In the genomic region with DNA sequence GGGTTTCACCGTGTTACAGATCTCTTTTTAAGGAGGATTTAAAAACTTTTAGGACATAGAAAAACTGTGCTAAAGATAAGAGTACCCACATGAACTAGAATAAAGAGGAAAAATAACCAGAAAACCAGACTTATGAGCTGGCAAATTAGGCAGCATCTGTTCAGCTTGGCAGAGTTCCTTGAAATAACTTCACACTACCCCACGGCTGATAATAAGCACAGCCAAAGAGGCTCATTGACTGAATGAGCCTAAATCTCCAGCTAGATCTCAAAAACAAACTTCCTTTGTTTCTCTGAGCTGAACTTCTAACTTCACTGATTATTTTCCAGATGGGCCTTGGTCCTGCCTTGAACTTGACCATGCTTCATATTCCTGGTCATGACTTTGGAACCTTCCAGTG, we compare ENCODE assay signal across 22 cellular contexts. TPM values are rescaled to one million over a fixed set of nuclear protein-coding genes. Genes with fewer than 3 reads are reported as not detected.
A peak's percentile ranks its signal among the peaks of the same experiment; 100 is the strongest.
DNase-seq lines count a peak whose midpoint lies in the region; ATAC-seq and TF ChIP-seq lines count a peak whose summit lies in the region.
"Had no signal": no experiment of that assay in that cellular context is flagged by ENCODE, and none has a peak within 500 bp of the region (broad histone marks: within the 10 kb centered on the region; RNA-seq: fewer than 3 reads in every experiment).

No MANE protein-coding gene starts in this region.

- POLR2A ChIA-PET in PC-3 (lab: Charles Lee; ENCODE audit: unreplicated experiment) = no interaction called here

- H3K9me3 ChIP-seq in SJCRH30 (replicated peaks) (no peaks in the 10 kb centered on the region), PC-3 (ENCODE audit: low read length) (no peaks in the 10 kb centered on the region)
- H3K9me3 ChIP-seq: HAP-1, thoracic aorta had no signal

- H3K4me1 ChIP-seq in SJCRH30 (peaks cover 18% of the 10 kb centered on the region), PC-3 (ENCODE audit: insufficient read depth, low read length) (no peaks in the 10 kb centered on the region)
- H3K4me1 ChIP-seq: HAP-1 had no signal

- peak; percentile 63 for DNase-seq in Ammon's horn (ENCODE audit: low spot score)
- DNase-seq in G401 (ENCODE audit: low spot score) = peak; percentile 41
- peak; percentile 19 to 59 for DNase-seq in SJCRH30
- peak; percentile 48 for DNase-seq in fibroblast of the aortic adventitia (ENCODE audit: low read depth)
- DNase-seq in SIG-M5 (lab: John Stamatoyannopoulos, UW) = no peak
- no peak for DNase-seq in EL
- DNase-seq in PC-3 = no peak
- DNase-seq: activated CD4-positive, alpha-beta memory T cell treated with anti-CD3 and anti-CD28 coated beads for 36 hours; activated CD4-positive, CD25-positive, alpha-beta regulatory T cell; activated effector memory CD4-positive, alpha-beta T cell treated with anti-CD3 and anti-CD28 coated beads, Interleukin-2, amount 50 U/mL, for 16 hours; activated naive CD8-positive, alpha-beta T cell treated with anti-CD3 and anti-CD28 coated beads, Interleukin-2, amount 50 U/mL, for 24 hours; MV-4-11; NCI-H187 treated with DMSO at 0.1 percent for 48 hours; NCI-H345; NK-92 treated with Interleukin-12 subunit alpha and Interleukin-12 subunit beta, amount 100 ng/mL, for 24 hours; stimulated activated CD4-positive, alpha-beta T cell treated with anti-CD3 and anti-CD28 coated beads, Interleukin-4, amount 100 ng/mL, for 1 hour; stimulated activated naive CD4-positive, alpha-beta T cell had no signal

- H3K9me2 ChIP-seq in PC-3 (replicated peaks; ENCODE audit: low read length) = no peaks in the 10 kb centered on the region

- H3F3A ChIP-seq in PC-3 (ENCODE audit: low read length, unreplicated experiment) = no peaks in the 10 kb centered on the region

- no peak overlapping the region for H2AFZ ChIP-seq in PC-3 (ENCODE audit: low read length)

- no peaks in the 10 kb centered on the region for H4K20me1 ChIP-seq in PC-3 (ENCODE audit: low read length)

- H3K4me3 ChIP-seq in SJCRH30 (peak overlapping the region; percentile 5; the same call in 1 of the 2 replicates), fibroblast of the aortic adventitia (ENCODE audit: low read depth, low read length) (no peak overlapping the region), PC-3 (ENCODE audit: low read length) (no peak overlapping the region)
- H3K4me3 ChIP-seq: HAP-1, K562, thoracic aorta had no signal

- no TSS peak for BruUV-seq in PC-3 (replicated peaks; lab: Mats Ljungman, UMichigan)

- H3K4me2 ChIP-seq in PC-3 (ENCODE audit: low read length) = no peak overlapping the region

- H3K27me3 ChIP-seq in SJCRH30 (no peaks in the 10 kb centered on the region), PC-3 (ENCODE audit: low read length) (no peaks in the 10 kb centered on the region)

- in situ Hi-C loops in G401 (cut with HindIII; ENCODE audit: low sequenced_read_pairs) = no loop called here

- intact Hi-C loops in PC-3 (cut with micrococcal nuclease) = no loop called here

- H3K9ac ChIP-seq in PC-3 (ENCODE audit: low read length) = no peak overlapping the region

- no peak for ATAC-seq in HG02973 (IDR thresholded peaks at IDR 0.05; ENCODE audit: unreplicated experiment)
- ATAC-seq in PC-3 = no peak
- ATAC-seq: activated naive CD8-positive, alpha-beta T cell treated with anti-CD3 and anti-CD28 coated beads, Interleukin-2, amount 50 U/mL, for 24 hours; K562; SK-N-SH treated with all-trans-retinoic acid at 6 μM for 48 hours had no signal

- H3K27ac ChIP-seq in SJCRH30 (peak overlapping the region; percentile 30; the same call in 1 of the 2 replicates), PC-3 (ENCODE audit: low read length) (no peak overlapping the region)
- H3K27ac ChIP-seq: thoracic aorta had no signal

- CTCF ChIA-PET in PC-3 (lab: Charles Lee) = no interaction called here

- TF ChIP-seq CTCF in fibroblast of the aortic adventitia (IDR thresholded peaks at IDR 0.05; ENCODE audit: insufficient read depth, low read length) (no peak), PC-3 (conservative IDR thresholded peaks at IDR 0.05; ENCODE audit: low read depth, low read length) (no peak)

- no peaks in the 10 kb centered on the region for H3K79me2 ChIP-seq in PC-3 (ENCODE audit: low read length)

- no peaks in the 10 kb centered on the region for H3K36me3 ChIP-seq in SJCRH30
- H3K36me3 ChIP-seq in PC-3 (ENCODE audit: low read depth, low read length) = no peaks in the 10 kb centered on the region
- H3K36me3 ChIP-seq: HAP-1, thoracic aorta had no signal

RNA-seq across cellular contexts. Expression of gene PIK3R4, which starts 26.7 kb away (rescaled TPM):
- 14.8 and 30.3 TPM in 2 replicates for total RNA-seq in G401 (2014; rRNA removed; shearing (Covaris generic))
- 39.4 and 43.4 TPM in 2 replicates for total RNA-seq in SJCRH30 (2014; rRNA removed; shearing (Covaris generic))
- total RNA-seq in fibroblast of the aortic adventitia (ENCODE audit: low replicate concordance) (29.9 and 37.1 TPM in 2 replicates), PC-3 (2014; rRNA removed) (21.5 and 21.9 TPM in 2 replicates)

Comparison
In these comparisons a context has a peak if more than half of its experiments do, and no peak if none do; other contexts are left out.
1. DNase-seq: peak in Ammon's horn (single experiment), G401 (single experiment), SJCRH30 (2 of 2) and fibroblast of the aortic adventitia (single experiment); none in SIG-M5 (single experiment), EL (single experiment) and PC-3 (single experiment).